Comparison of ENCODE assay signal across 1 cellular context in the genomic region with DNA sequence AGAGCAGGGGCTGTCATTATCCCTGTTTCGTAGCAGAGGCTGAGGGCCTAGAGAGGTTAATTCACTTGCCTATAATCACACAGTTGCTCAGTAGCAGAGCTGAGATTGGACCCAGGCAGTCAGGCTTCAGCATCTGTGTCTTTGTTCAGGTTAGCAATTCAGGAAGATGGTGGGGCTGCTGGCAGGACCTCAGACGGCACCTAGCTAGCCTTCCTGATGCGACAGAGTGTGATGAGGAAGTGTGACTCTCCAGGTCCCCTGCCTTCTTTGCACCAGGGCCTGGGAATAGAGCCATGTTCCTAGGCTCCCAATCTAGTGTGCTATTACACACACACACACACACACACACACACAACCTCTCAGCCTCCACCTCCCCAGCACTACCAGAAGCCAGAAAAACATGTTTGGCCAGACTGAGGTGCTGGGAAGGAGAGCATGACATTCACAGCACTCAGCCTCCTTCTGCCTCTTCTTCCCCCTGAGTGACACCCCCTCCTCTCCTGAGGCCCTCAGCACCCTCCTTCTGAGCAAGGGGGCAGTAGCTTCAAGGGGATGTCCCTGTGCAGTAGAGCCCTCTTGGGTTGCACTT.
TF ChIP-seq lines count a peak whose summit lies in the region.

No MANE protein-coding gene starts in this region.

TF ChIP-seq in H1, 55 proteins besides CTCF, POLR2A, EP300 and RAD21:
- TF ChIP-seq EGR1 (IDR thresholded peaks at IDR 0.05; ENCODE audit: borderline replicate concordance, low read depth, low read length), result no peak
- no peak for TF ChIP-seq BRCA1 (IDR thresholded peaks at IDR 0.05; ENCODE audit: low read depth, low read length)
- no peak for TF ChIP-seq ZNF274 (IDR thresholded peaks at IDR 0.05; ENCODE audit: borderline replicate concordance, extremely low read depth, low read length)
- TF ChIP-seq SRF (IDR thresholded peaks at IDR 0.05; ENCODE audit: low read depth, low read length), result no peak
- TF ChIP-seq EZH2 (IDR thresholded peaks at IDR 0.05; ENCODE audit: low read depth, low read length, severe bottlenecking), result no peak
